ENCODE assay signal across 6 cellular contexts in the genomic region with DNA sequence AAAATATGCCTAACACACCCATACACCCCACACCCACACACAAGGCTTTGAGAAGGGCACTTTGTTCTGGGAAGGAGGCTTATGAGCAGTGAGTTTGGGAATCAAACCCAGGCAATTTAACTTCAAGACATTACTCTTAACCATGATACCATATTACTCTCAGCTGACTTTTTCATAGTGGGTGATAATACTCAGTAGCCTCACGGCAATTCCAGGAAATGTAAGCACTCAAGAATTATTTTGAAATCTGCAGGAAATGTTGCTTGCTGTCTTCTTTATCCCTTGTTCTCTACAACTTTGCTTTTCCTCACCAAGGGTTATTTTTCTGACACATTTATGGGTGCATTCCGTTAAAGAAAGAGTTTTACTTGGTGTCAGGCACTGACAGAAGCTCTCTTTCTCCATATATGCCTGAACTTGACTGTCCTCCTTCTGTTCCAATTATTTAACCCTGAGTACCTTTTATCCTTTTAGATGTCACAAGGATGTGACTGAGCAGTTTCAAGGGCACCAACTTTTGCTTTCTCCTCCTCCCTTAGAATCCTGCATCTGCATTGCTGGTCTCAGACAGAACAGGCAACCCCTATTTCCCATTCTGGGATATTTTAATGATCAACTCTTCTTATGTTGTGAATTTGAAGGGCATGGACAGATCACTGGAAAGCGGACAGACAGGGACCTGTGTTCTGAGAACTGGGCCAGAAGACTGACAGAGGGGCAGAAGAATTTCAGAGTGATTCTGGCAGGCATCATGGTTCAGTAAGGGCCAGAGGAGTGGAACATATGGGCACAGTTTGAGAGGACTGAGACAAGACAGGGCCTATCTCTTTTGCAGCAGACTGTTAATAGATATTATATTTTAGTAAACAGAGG. TPM values are rescaled to one million over a fixed set of nuclear protein-coding genes. Genes with fewer than 3 reads are reported as not detected.
"Had no signal": no experiment of that assay in that cellular context is flagged by ENCODE, and none has a peak within 500 bp of the region (broad histone marks: within the 10 kb centered on the region; RNA-seq: fewer than 3 reads in every experiment).

No MANE protein-coding gene starts in this region.

RNA-seq across cellular contexts. Expression of a gene that starts 36.9 kb away (rescaled TPM):
- total RNA-seq: activated B cell treated with CpG ODN at 0.5 μM for 24 hours, dermis blood vessel endothelial cell, fibroblast of lung, glomerular endothelial cell, mononuclear cell, occipital lobe had no signal
- polyA plus RNA-seq: fibroblast of lung had no signal
